8 cellular contexts compared by ENCODE assay signal in the genomic region with DNA sequence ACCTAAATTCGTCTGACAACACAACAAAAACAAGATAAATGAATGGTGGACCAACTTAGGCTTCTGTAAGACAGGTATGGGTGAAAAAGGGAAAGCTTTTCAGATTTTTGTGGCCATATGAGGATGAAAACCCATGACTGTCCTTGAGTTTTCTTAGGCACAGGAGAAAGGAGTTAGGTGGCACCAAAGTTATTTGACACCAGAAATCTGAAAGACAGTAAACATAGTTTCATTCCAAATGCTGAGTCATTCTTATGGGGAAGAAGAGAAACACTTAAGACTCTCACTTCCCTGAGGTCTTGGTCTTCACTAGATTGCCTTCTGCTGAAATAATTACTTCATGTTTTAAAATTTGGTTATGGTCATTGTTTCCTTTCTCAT. TPM values are rescaled to one million over a fixed set of nuclear protein-coding genes. Genes with fewer than 3 reads are reported as not detected.
DNase-seq lines count a peak whose midpoint lies in the region; ATAC-seq lines count a peak whose summit lies in the region.

No MANE protein-coding gene starts in this region.

- ATAC-seq in GM19438 (IDR thresholded peaks at IDR 0.05; ENCODE audit: low read depth, unreplicated experiment) (peak; percentile 56), HG03280 (IDR thresholded peaks at IDR 0.05; ENCODE audit: unreplicated experiment) (peak; percentile 63)

- DNase-seq in Caki2 (ENCODE audit: low read depth) (peak; percentile 64), SKM-1 (lab: John Stamatoyannopoulos, UW; ENCODE audit: unreplicated experiment) (peak; percentile 50), iris pigment epithelial cell (ENCODE audit: low read depth) (peak; percentile 89), NCI-H2227 (lab: John Stamatoyannopoulos, UW; ENCODE audit: unreplicated experiment) (no peak), cerebellar cortex (ENCODE audit: low spot score) (no peak), GOT3 (lab: John Stamatoyannopoulos, UW) (no peak)

- in situ Hi-C loops in Caki2 (cut with HindIII; ENCODE audit: low pct_unique_long_range_greater_than_20kb, low sequenced_read_pairs) = no loop called here

RNA-seq across cellular contexts. Expression of a gene that starts 5.2 kb away (rescaled TPM):
- total RNA-seq in Caki2 (2014; rRNA removed; shearing (Covaris generic); ENCODE audit: low replicate concordance) = 21.3 and 22.5 TPM in 2 replicates

Comparison
In these comparisons a context has a peak if more than half of its experiments do, and no peak if none do; other contexts are left out.
1. DNase-seq: peak in Caki2 (single experiment), SKM-1 (single experiment) and iris pigment epithelial cell (single experiment); none in NCI-H2227 (single experiment), cerebellar cortex (single experiment) and GOT3 (single experiment).